Comparison of ENCODE assay signal across 10 cellular contexts in genomic region chr18:58991127-58991798, GRCh38.
DNase-seq lines count a peak whose midpoint lies in the region; ATAC-seq, FAIRE-seq and TF ChIP-seq lines count a peak whose summit lies in the region.
"Had no signal": no experiment of that assay in that cellular context is flagged by ENCODE, and none has a peak within 500 bp of the region (broad histone marks: within the 10 kb centered on the region; RNA-seq: fewer than 3 reads in every experiment).

No MANE protein-coding gene starts in this region.

- WGBS in body of pancreas, 2 donors = 67 to 71% methylated on average over 7 of the region's 7 CpGs
- 67% methylated on average over 7 of the region's 7 CpGs for WGBS in GM23248 (ENCODE audit: low coverage in 1 of 2, low lambda C conversion rate in 2 of 2, missing lambda C conversion rate in 2 of 2), 2 experiments
- 65 to 80% (median 78%) methylated on average over 7 of the region's 7 CpGs for WGBS in small intestine, 3 donors

- H3K36me3 ChIP-seq in body of pancreas (replicated peaks in 1 of 2; ENCODE audit: insufficient read depth in 1 of 2, low read depth in 2 of 2) (no peaks in the 10 kb centered on the region), GM23248 (ENCODE audit: low read depth) (no peaks in the 10 kb centered on the region), small intestine (ENCODE audit: control insufficient read depth in 2 of 2, insufficient read depth in 2 of 2, low read length in 2 of 2) (no peaks in the 10 kb centered on the region)
- H3K36me3 ChIP-seq: ovary had no signal

- H3K9ac ChIP-seq in GM23248 = no peak overlapping the region

- no peak for TF ChIP-seq CTCF in body of pancreas (IDR thresholded peaks at IDR 0.05)

- H3K4me3 ChIP-seq in body of pancreas (no peak overlapping the region), GM23248 (no peak overlapping the region), small intestine (ENCODE audit: low read depth in 1 of 2, low read length in 2 of 2) (no peak overlapping the region)
- H3K4me3 ChIP-seq: K562, ovary had no signal

- no peaks in the 10 kb centered on the region for H4K20me1 ChIP-seq in GM23248 (ENCODE audit: insufficient read depth)

- H3K4me1 ChIP-seq in body of pancreas = peaks cover 15% of the 10 kb centered on the region
- peaks cover 35% of the 10 kb centered on the region for H3K4me1 ChIP-seq in GM23248 (ENCODE audit: insufficient read depth)
- H3K4me1 ChIP-seq in small intestine (ENCODE audit: control insufficient read depth in 2 of 2, insufficient read depth in 1 of 2, low read depth in 1 of 2, low read length in 1 of 2) = no peaks in the 10 kb centered on the region

- H3K4me1 Mint-ChIP-seq in stimulated activated effector memory CD8-positive, alpha-beta T cell treated with anti-CD3 and anti-CD28 coated beads, Interleukin-12 subunit alpha, Interleukin-12 subunit beta, amount 100 ng/mL, for 72 hours = no peaks in the 10 kb centered on the region

- no peaks in the 10 kb centered on the region for H3K27me3 ChIP-seq in body of pancreas
- H3K27me3 ChIP-seq in GM23248 (replicated peaks; ENCODE audit: insufficient read depth) = no peaks in the 10 kb centered on the region
- H3K27me3 ChIP-seq in small intestine (ENCODE audit: control insufficient read depth in 2 of 2, insufficient read depth in 2 of 2, low read length in 2 of 2) = no peaks in the 10 kb centered on the region
- H3K27me3 ChIP-seq: ovary had no signal

- in situ Hi-C loops in GM23248 (cut with MboI) = no loop called here

- no peak overlapping the region for H3K27ac Mint-ChIP-seq in stimulated activated effector memory CD8-positive, alpha-beta T cell treated with anti-CD3 and anti-CD28 coated beads, Interleukin-12 subunit alpha, Interleukin-12 subunit beta, amount 100 ng/mL, for 72 hours

- H3K9me2 ChIP-seq in GM23248 (ENCODE audit: insufficient read depth) = no peaks in the 10 kb centered on the region

- H3K27ac ChIP-seq in body of pancreas (peak overlapping the region in 3 of 4 donors; percentile 7 to 77 (median 73)), GM23248 (no peak overlapping the region), small intestine (ENCODE audit: low read depth in 1 of 2, low read length in 1 of 2) (peak overlapping the region in 1 of 2 donors; percentile 45)
- H3K27ac ChIP-seq: ovary had no signal

- H3K36me3 Mint-ChIP-seq in stimulated activated effector memory CD8-positive, alpha-beta T cell treated with anti-CD3 and anti-CD28 coated beads, Interleukin-12 subunit alpha, Interleukin-12 subunit beta, amount 100 ng/mL, for 72 hours = no peaks in the 10 kb centered on the region

- DNase-seq in body of pancreas (no peak), GM23248 (no peak), small intestine (no peak), COLO668 (lab: John Stamatoyannopoulos, UW; ENCODE audit: unreplicated experiment) (no peak), GM12892 (ENCODE audit: insufficient read length) (no peak)
- no peak for DNase-seq in stimulated activated effector memory CD8-positive, alpha-beta T cell treated with anti-CD3 and anti-CD28 coated beads, Interleukin-12 subunit alpha, Interleukin-12 subunit beta, amount 100 ng/mL, for 72 hours (ENCODE audit: low spot score in 2 of 2)
- DNase-seq: ovary had no signal

- H3K9me3 ChIP-seq in body of pancreas (no peaks in the 10 kb centered on the region), GM23248 (ENCODE audit: low read depth) (no peaks in the 10 kb centered on the region), small intestine (ENCODE audit: control insufficient read depth, low read depth) (no peaks in the 10 kb centered on the region)
- H3K9me3 ChIP-seq: ovary had no signal

- H3K4me3 Mint-ChIP-seq in stimulated activated effector memory CD8-positive, alpha-beta T cell treated with anti-CD3 and anti-CD28 coated beads, Interleukin-12 subunit alpha, Interleukin-12 subunit beta, amount 100 ng/mL, for 72 hours = no peak overlapping the region

- intact Hi-C loops in body of pancreas (cut with DNase I) = no loop called here

- H3K9me3 Mint-ChIP-seq in stimulated activated effector memory CD8-positive, alpha-beta T cell treated with anti-CD3 and anti-CD28 coated beads, Interleukin-12 subunit alpha, Interleukin-12 subunit beta, amount 100 ng/mL, for 72 hours = peaks cover 6% of the 10 kb centered on the region

- ATAC-seq in GM19035 (IDR thresholded peaks at IDR 0.05; ENCODE audit: unreplicated experiment) (peak; percentile 76), HG03039 (IDR thresholded peaks at IDR 0.05; ENCODE audit: unreplicated experiment) (peak; percentile 82), body of pancreas (no peak)
- ATAC-seq in stimulated activated effector memory CD8-positive, alpha-beta T cell treated with anti-CD3 and anti-CD28 coated beads, Interleukin-12 subunit alpha, Interleukin-12 subunit beta, amount 100 ng/mL, for 72 hours = peak; percentile 79
- ATAC-seq: K562 had no signal

- FAIRE-seq in small intestine (lab: Jason Lieb, UNC) (no peak), GM12892 (lab: Jason Lieb, UNC) (no peak)
- FAIRE-seq: K562 had no signal

- TF ChIP-seq POLR2A in body of pancreas (IDR thresholded peaks at IDR 0.05) (no peak), GM12892 (IDR thresholded peaks at IDR 0.05; ENCODE audit: low read depth, low read length) (no peak)

- H3K79me2 ChIP-seq in GM23248 (ENCODE audit: insufficient read depth) = no peaks in the 10 kb centered on the region

- H3F3A ChIP-seq in GM23248 (ENCODE audit: insufficient read depth) = peaks cover 24% of the 10 kb centered on the region

- no peak overlapping the region for H2AFZ ChIP-seq in GM23248

- H3K4me2 ChIP-seq in GM23248 (ENCODE audit: unreplicated experiment) = no peak overlapping the region
